8 cellular contexts compared by ENCODE assay signal in the genomic region with DNA sequence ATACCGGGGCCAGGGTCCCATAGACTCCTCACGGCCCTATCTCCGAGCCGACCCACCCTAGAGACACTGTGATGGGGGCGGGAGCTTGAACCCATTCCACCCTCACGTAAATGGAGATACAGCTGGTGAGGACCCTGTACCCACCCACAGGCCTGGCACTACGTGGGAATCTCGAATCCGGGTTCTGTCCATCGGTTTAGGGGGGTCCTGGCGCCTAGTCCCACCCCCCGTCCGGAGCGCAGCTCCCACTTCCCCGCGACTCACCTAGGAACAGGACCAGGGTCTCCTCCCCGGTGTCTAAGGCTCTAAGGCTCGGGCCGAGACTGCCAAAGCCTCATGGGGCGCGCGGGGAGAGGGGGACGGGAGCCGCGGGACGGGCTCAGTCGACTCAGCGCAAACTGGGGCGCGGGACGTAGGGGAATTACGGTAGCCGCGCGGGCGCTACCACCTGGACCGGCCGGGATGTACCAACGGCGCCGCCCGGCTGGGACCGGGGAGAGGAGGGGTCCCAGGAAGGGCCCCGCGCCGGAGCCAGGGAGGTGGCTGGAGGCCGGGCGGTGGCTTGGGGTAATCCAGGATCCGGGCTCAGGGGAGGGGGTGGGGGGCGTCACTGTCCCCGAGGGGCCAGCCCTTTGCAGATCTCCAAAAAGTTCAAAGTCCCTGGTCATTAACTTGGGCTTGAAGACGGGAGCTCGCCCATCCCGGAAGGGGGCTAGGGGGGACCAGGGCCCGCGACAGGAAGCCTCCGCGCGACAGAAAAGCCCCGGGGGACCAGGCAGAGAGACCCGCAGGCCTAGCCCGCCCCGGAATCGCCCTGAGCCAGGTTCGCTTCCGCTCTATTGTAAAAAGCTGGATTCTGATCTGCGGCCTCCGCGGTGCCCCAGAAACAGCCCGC. TPM values are rescaled to one million over a fixed set of nuclear protein-coding genes. Genes with fewer than 3 reads are reported as not detected.
DNase-seq lines count a peak whose midpoint lies in the region; ATAC-seq and TF ChIP-seq lines count a peak whose summit lies in the region.

No MANE protein-coding gene starts in this region.

- H3K23me2 ChIP-seq in H9 (ENCODE audit: insufficient read length, low read depth, low read length, poor library complexity, severe bottlenecking): peaks cover 17% of the 10 kb centered on the region

- H3K27me3 ChIP-seq in H9 (ENCODE audit: insufficient read depth, low read length) (no peaks in the 10 kb centered on the region), transverse colon (peaks cover 10% of the 10 kb centered on the region)

- 0 out of 2 replicates have a peak overlapping the region, but pooled peaks have one; percentile 4 for H3K14ac ChIP-seq in H9 (ENCODE audit: insufficient read depth, low read length)

- H2BK5ac ChIP-seq in H9 (ENCODE audit: insufficient read length, low read length): no peak overlapping the region

- H3K4me3 Mint-ChIP-seq in H9 (peak overlapping the region; percentile 76 to 83), nephron progenitor cell (peak overlapping the region; percentile 83)
- H3K4me3 Mint-ChIP-seq in activated T-cell treated with anti-CD3 and anti-CD28 coated beads, Interleukin-2, amount 50 U/mL, for 4 hours: peak overlapping the region; percentile 80

- H3T11ph ChIP-seq in H9 (ENCODE audit: low read length): no peak overlapping the region

- H3K36me3 Mint-ChIP-seq in H9 (ENCODE audit: insufficient read depth in 1 of 3, low read depth in 3 of 3) (peaks cover 0 to 4% (median 0%) of the 10 kb centered on the region in 3 experiments; a peak in 1 of 7 replicates), nephron progenitor cell (ENCODE audit: low read depth) (no peaks in the 10 kb centered on the region)
- H3K36me3 Mint-ChIP-seq in activated T-cell treated with anti-CD3 and anti-CD28 coated beads, Interleukin-2, amount 50 U/mL, for 4 hours (ENCODE audit: insufficient read depth): no peaks in the 10 kb centered on the region

- H2AFZ ChIP-seq in H9 (ENCODE audit: low read length): no peak overlapping the region

- no peak overlapping the region for H2BK15ac ChIP-seq in H9 (ENCODE audit: low read depth, low read length)

- no peak overlapping the region for H4K8ac ChIP-seq in H9 (replicated peaks; ENCODE audit: insufficient read length, low read depth, low read length)

- peaks cover 4% of the 10 kb centered on the region for H3K27me3 Mint-ChIP-seq in H9 (ENCODE audit: low read depth)
- H3K27me3 Mint-ChIP-seq in activated T-cell treated with anti-CD3 and anti-CD28 coated beads, Interleukin-2, amount 50 U/mL, for 4 hours (ENCODE audit: low read depth): peaks cover 9% of the 10 kb centered on the region
- H3K27me3 Mint-ChIP-seq in nephron progenitor cell (ENCODE audit: low read depth, poor library complexity): peaks cover 19% of the 10 kb centered on the region

- no peaks in the 10 kb centered on the region for H3K9me3 Mint-ChIP-seq in H9
- H3K9me3 Mint-ChIP-seq in activated T-cell treated with anti-CD3 and anti-CD28 coated beads, Interleukin-2, amount 50 U/mL, for 4 hours: no peaks in the 10 kb centered on the region
- no peaks in the 10 kb centered on the region for H3K9me3 Mint-ChIP-seq in nephron progenitor cell

- H2BK20ac ChIP-seq in H9 (ENCODE audit: low read depth, low read length, poor library complexity, severe bottlenecking): no peak overlapping the region

- TF ChIP-seq CTCF in H9 (conservative IDR thresholded peaks at IDR 0.05) (peak; percentile 49; the same call in 2 of the 3 replicates), fibroblast of mammary gland (conservative IDR thresholded peaks at IDR 0.05; ENCODE audit: control insufficient read depth, insufficient read depth, low read depth, low read length) (no peak), nephron progenitor cell (IDR thresholded peaks at IDR 0.05) (peak; percentile 42), transverse colon (IDR thresholded peaks at IDR 0.05) (peak in 3 of 5 experiments; percentile 1 to 35 (median 14))

- peak; percentile 38 for TF ChIP-seq POLR2A in transverse colon (IDR thresholded peaks at IDR 0.05)

- H3K4me1 ChIP-seq in H9 (ENCODE audit: insufficient read depth, low read length) (peaks cover 1% of the 10 kb centered on the region; the same call in 1 of the 2 replicates), transverse colon (peaks cover 7 to 43% (median 34%) of the 10 kb centered on the region in 4 donors)

- peaks cover 19 to 22% of the 10 kb centered on the region in 2 experiments for H3K4me1 Mint-ChIP-seq in H9
- H3K4me1 Mint-ChIP-seq in activated T-cell treated with anti-CD3 and anti-CD28 coated beads, Interleukin-2, amount 50 U/mL, for 4 hours (ENCODE audit: low read depth): peaks cover 20% of the 10 kb centered on the region
- peaks cover 37% of the 10 kb centered on the region for H3K4me1 Mint-ChIP-seq in nephron progenitor cell

- H4K91ac ChIP-seq in H9 (ENCODE audit: insufficient read length, low read depth, low read length): no peak overlapping the region

- no peak overlapping the region for H3K23ac ChIP-seq in H9 (ENCODE audit: insufficient read length, low read depth, low read length)

- no peak overlapping the region for H4K5ac ChIP-seq in H9 (ENCODE audit: insufficient read length, low read depth, low read length)

- no peak overlapping the region for H3K56ac ChIP-seq in H9 (ENCODE audit: insufficient read length, low read depth, low read length)

- H3K18ac ChIP-seq in H9 (ENCODE audit: insufficient read length, low read depth, low read length): no peak overlapping the region

- no CpG with 5 or more reads among the region's 70 CpGs for WGBS in H9 (ENCODE audit: extremely low coverage, insufficient read length, low lambda C conversion rate)
- 6 to 14% methylated on average over 7 to 30 of the region's 70 CpGs for WGBS in transverse colon (ENCODE audit: low coverage in 1 of 2), 2 donors

- H3K79me2 ChIP-seq in H9 (ENCODE audit: insufficient read depth, low read length): no peaks in the 10 kb centered on the region

- in situ Hi-C loops in transverse colon (cut with MboI; ENCODE audit: low pct_ligation_motif_present in 1 of 4, low pct_unique_long_range_greater_than_20kb in 1 of 4, low sequenced_read_pairs in 3 of 4): loop anchor here in 3 of 4 donors (25.0 kb wide), 1 partner anchor 147 kb away; no protein-coding TSS in a partner anchor

- H3K4ac ChIP-seq in H9 (ENCODE audit: low read depth, low read length): no peak overlapping the region

- H3K79me1 ChIP-seq in H9 (ENCODE audit: insufficient read depth, low read depth, low read length, poor library complexity, severe bottlenecking): no peaks in the 10 kb centered on the region

- H3K9me3 ChIP-seq in H9 (ENCODE audit: control insufficient read depth, low read depth, low read length) (no peaks in the 10 kb centered on the region), transverse colon (no peaks in the 10 kb centered on the region)

- 0 out of 7 replicates have a peak overlapping the region, but pooled peaks of 1 of the 3 experiments have one; percentile 14 for H3K27ac Mint-ChIP-seq in H9
- H3K27ac Mint-ChIP-seq in nephron progenitor cell: no peak overlapping the region

- H3K4me2 ChIP-seq in H9 (ENCODE audit: insufficient read depth, insufficient read length, low read length): peak overlapping the region; percentile 60

- H2AK5ac ChIP-seq in H9 (ENCODE audit: insufficient read length, low read length): no peak overlapping the region

- no peaks in the 10 kb centered on the region for H4K20me1 ChIP-seq in H9 (ENCODE audit: control insufficient read depth, insufficient read depth, insufficient read length)

- no peak overlapping the region for H2BK12ac ChIP-seq in H9 (ENCODE audit: insufficient read length, low read depth, low read length)

- DNase-seq in EH (ENCODE audit: low read depth) (peak; percentile 69), H9 (peak; percentile 88), NCI-H510A (lab: John Stamatoyannopoulos, UW) (peak; percentile 84), fibroblast of mammary gland (ENCODE audit: low read depth) (peak; percentile 64), nephron progenitor cell (peak; percentile 80), transverse colon (peak; percentile 84)
- peak; percentile 39 for DNase-seq in activated T-cell treated with anti-CD3 and anti-CD28 coated beads, Interleukin-2, amount 50 U/mL, for 4 hours

- H2BK120ac ChIP-seq in H9 (ENCODE audit: low read depth, low read length, poor library complexity, severe bottlenecking): no peak overlapping the region

- peak overlapping the region; percentile 75 for H3K4me3 ChIP-seq in fibroblast of mammary gland (ENCODE audit: control insufficient read depth, low read depth, low read length)
- H3K4me3 ChIP-seq in transverse colon: peak overlapping the region; percentile 51 to 90 (median 60)

- no peak overlapping the region for H3K27ac ChIP-seq in H9 (ENCODE audit: insufficient read length, low read depth, low read length)
- peak overlapping the region; percentile 75 to 87 (median 80) for H3K27ac ChIP-seq in transverse colon

- intact Hi-C loops in transverse colon (cut with DNase I; ENCODE audit: low total_unique reads): no loop called here

- no peak overlapping the region for H3K9ac ChIP-seq in H9 (ENCODE audit: extremely low read depth, insufficient read length, low read length)

- TF ChIP-seq EP300 in transverse colon (IDR thresholded peaks at IDR 0.05; ENCODE audit: low read depth): no peak

- no peaks in the 10 kb centered on the region for H3K36me3 ChIP-seq in transverse colon

- peak; percentile 68 to 69 for ATAC-seq in activated T-cell treated with anti-CD3 and anti-CD28 coated beads, Interleukin-2, amount 50 U/mL, for 4 hours
- no peak for ATAC-seq in HG03457 (IDR thresholded peaks at IDR 0.05; ENCODE audit: unreplicated experiment)

RNA-seq across cellular contexts. Expression of gene PLEKHG5, which starts 1.0 kb away (rescaled TPM):
- total RNA-seq in H9 (2021) (20.7 and 22.3 TPM in 2 replicates), transverse colon (10 to 100 TPM; 17.9 to 42.7 (median 37.1) TPM)
- 1 to 10 TPM; 1.2 to 2.1 (median 1.4) TPM for total RNA-seq in activated T-cell treated with anti-CD3 and anti-CD28 coated beads, Interleukin-2, amount 50 U/mL, for 4 hours

RNA-seq across cellular contexts. Expression of gene TNFRSF25, which starts 24.5 kb away (rescaled TPM):
- total RNA-seq in H9 (2021) (18.3 and 19.4 TPM in 2 replicates), transverse colon (10 to 100 TPM; 38.9 to 55.3 (median 45.0) TPM)
- 100 to 1,000 TPM; 137 to 149 (median 145) TPM for total RNA-seq in activated T-cell treated with anti-CD3 and anti-CD28 coated beads, Interleukin-2, amount 50 U/mL, for 4 hours
